Comparison of ENCODE assay signal across 13 cellular contexts in the genomic region with DNA sequence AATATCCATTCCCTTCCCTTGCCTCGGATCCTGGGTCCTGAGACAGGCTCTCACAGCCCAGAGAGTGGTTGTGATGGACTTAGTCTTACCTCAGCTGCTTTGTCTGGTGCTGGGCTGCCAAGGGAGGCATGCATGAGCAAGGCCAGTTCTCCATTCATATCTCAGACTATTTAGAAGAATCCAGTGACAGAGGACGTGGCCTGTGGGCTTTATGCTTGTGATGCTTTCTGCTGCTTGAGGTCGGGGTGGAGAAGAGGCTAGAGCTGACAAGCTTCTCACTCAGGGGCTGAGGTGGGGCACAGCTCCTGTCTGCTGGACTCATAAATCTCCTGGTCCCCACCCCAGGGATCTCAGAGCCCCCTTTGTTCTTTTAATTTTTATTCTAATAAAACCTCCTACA.
DNase-seq lines count a peak whose midpoint lies in the region; ATAC-seq, FAIRE-seq and TF ChIP-seq lines count a peak whose summit lies in the region.
"Had no signal": no experiment of that assay in that cellular context is flagged by ENCODE, and none has a peak within 500 bp of the region (broad histone marks: within the 10 kb centered on the region; RNA-seq: fewer than 3 reads in every experiment).

No MANE protein-coding gene starts in this region.

- H3K9me3 Mint-ChIP-seq in Caco-2 (ENCODE audit: unreplicated experiment), result no peaks in the 10 kb centered on the region
- H3K9me3 Mint-ChIP-seq: activated naive CD4-positive, alpha-beta T cell treated with anti-CD3 and anti-CD28 coated beads, Interleukin-2, amount 50 U/mL, for 24 hours had no signal

- BruUV-seq in Caco-2 (replicated peaks; lab: Mats Ljungman, UMichigan), result no TSS peak

- no peaks in the 10 kb centered on the region for H3K79me2 ChIP-seq in Karpas-422 (ENCODE audit: low read length)

- H3K4me3 ChIP-seq in Karpas-422 (ENCODE audit: low read length), result no peak overlapping the region
- no peak overlapping the region for H3K4me3 ChIP-seq in Caco-2 (ENCODE audit: low read depth, low read length)
- H3K4me3 ChIP-seq: heart right ventricle had no signal

- H3K4me1 ChIP-seq in Karpas-422 (ENCODE audit: low read length) (peaks cover 35% of the 10 kb centered on the region), Caco-2 (no peaks in the 10 kb centered on the region)

- no peak for TF ChIP-seq CTCF in Caco-2 (IDR thresholded peaks at IDR 0.05; ENCODE audit: insufficient read depth in 1 of 2, low read depth in 1 of 2, low read length in 1 of 2, severe bottlenecking in 1 of 2, unreplicated experiment in 1 of 2)

- no peak overlapping the region; the same call in 1 of the 2 replicates for H3K9ac ChIP-seq in Karpas-422 (ENCODE audit: low read length)

- H3K27me3 ChIP-seq in Karpas-422 (ENCODE audit: low read length) (no peaks in the 10 kb centered on the region), Caco-2 (replicated peaks; ENCODE audit: control insufficient read depth, insufficient read depth, low read length) (no peaks in the 10 kb centered on the region)
- H3K27me3 ChIP-seq: heart right ventricle had no signal

- H3K9me3 ChIP-seq in Karpas-422 (ENCODE audit: low read length) (no peaks in the 10 kb centered on the region), Caco-2 (no peaks in the 10 kb centered on the region)
- H3K9me3 ChIP-seq: heart right ventricle had no signal

- DNase-seq in GM12891 (ENCODE audit: insufficient read length, low spot score) (no peak), Karpas-422 (no peak), CD1c-positive myeloid dendritic cell (ENCODE audit: extremely low spot score) (no peak), DMS114 treated with DMSO at 0.1 percent for 48 hours (lab: John Stamatoyannopoulos, UW; ENCODE audit: unreplicated experiment) (no peak), Caco-2 (no peak)
- DNase-seq: heart right ventricle, left ventricle myocardium superior, NCI-H1092 treated with DMSO at 0.1 percent for 48 hours had no signal

- peak overlapping the region; percentile 2 for H3K4me2 ChIP-seq in Karpas-422 (ENCODE audit: low read depth, low read length, poor library complexity, severe bottlenecking)

- no peak overlapping the region for H3K27ac Mint-ChIP-seq in Caco-2 (ENCODE audit: unreplicated experiment)
- H3K27ac Mint-ChIP-seq: activated naive CD4-positive, alpha-beta T cell treated with anti-CD3 and anti-CD28 coated beads, Interleukin-2, amount 50 U/mL, for 24 hours had no signal

- TF ChIP-seq POLR2A in GM12891 (IDR thresholded peaks at IDR 0.05; ENCODE audit: low read depth, low read length), result no peak

- H3K36me3 ChIP-seq in Karpas-422 (ENCODE audit: insufficient read depth, low read length) (no peaks in the 10 kb centered on the region), Caco-2 (ENCODE audit: control insufficient read depth, insufficient read depth, low read length) (no peaks in the 10 kb centered on the region)
- H3K36me3 ChIP-seq: heart right ventricle had no signal

- H2AFZ ChIP-seq in Karpas-422 (ENCODE audit: low read length), result peak overlapping the region; percentile 95

- H3K27me3 Mint-ChIP-seq in Caco-2 (ENCODE audit: insufficient read depth, unreplicated experiment), result peaks cover 13% of the 10 kb centered on the region
- H3K27me3 Mint-ChIP-seq: activated naive CD4-positive, alpha-beta T cell treated with anti-CD3 and anti-CD28 coated beads, Interleukin-2, amount 50 U/mL, for 24 hours had no signal

- H4K20me1 ChIP-seq in Karpas-422 (ENCODE audit: insufficient read depth, low read depth, low read length), result no peaks in the 10 kb centered on the region

- intact Hi-C loops in Caco-2 (cut with micrococcal nuclease; ENCODE audit: unreplicated experiment), result no loop called here

- H3K27ac ChIP-seq in Karpas-422 (ENCODE audit: low read length), result peak overlapping the region; percentile 78
- H3K27ac ChIP-seq: heart right ventricle had no signal

- POLR2A ChIA-PET in Caco-2 (lab: Charles Lee), result no interaction called here

- no peak overlapping the region for H3K4me3 Mint-ChIP-seq in Caco-2 (ENCODE audit: unreplicated experiment)
- H3K4me3 Mint-ChIP-seq: activated naive CD4-positive, alpha-beta T cell treated with anti-CD3 and anti-CD28 coated beads, Interleukin-2, amount 50 U/mL, for 24 hours had no signal

- no peaks in the 10 kb centered on the region for H3K36me3 Mint-ChIP-seq in Caco-2 (ENCODE audit: insufficient read depth, unreplicated experiment)
- H3K36me3 Mint-ChIP-seq: activated naive CD4-positive, alpha-beta T cell treated with anti-CD3 and anti-CD28 coated beads, Interleukin-2, amount 50 U/mL, for 24 hours had no signal

- no peaks in the 10 kb centered on the region for H3K9me2 ChIP-seq in Karpas-422 (replicated peaks; ENCODE audit: insufficient read depth, low read length)

- no peaks in the 10 kb centered on the region for H3K4me1 Mint-ChIP-seq in Caco-2 (ENCODE audit: low read depth, unreplicated experiment)
- H3K4me1 Mint-ChIP-seq: activated naive CD4-positive, alpha-beta T cell treated with anti-CD3 and anti-CD28 coated beads, Interleukin-2, amount 50 U/mL, for 24 hours had no signal

- peak; percentile 78 for FAIRE-seq in GM12891 (lab: Jason Lieb, UNC)

- CTCF ChIA-PET in Caco-2 (lab: Charles Lee), result interaction anchor here (1.5 kb wide), 1 partner anchor 8 kb away, joined by 6 read pairs; no protein-coding TSS in a partner anchor

- peak; percentile 3 for ATAC-seq in GM19397 (IDR thresholded peaks at IDR 0.05; ENCODE audit: unreplicated experiment)
- ATAC-seq in HG02759 (IDR thresholded peaks at IDR 0.05; ENCODE audit: unreplicated experiment), result peak; percentile 7
- no peak for ATAC-seq in GM19035 (IDR thresholded peaks at IDR 0.05; ENCODE audit: unreplicated experiment)
- ATAC-seq: heart right ventricle, left ventricle myocardium superior, sciatic nerve had no signal

TF ChIP-seq in GM12891, 5 proteins besides CTCF, POLR2A, EP300 and RAD21:
- no peak for TF ChIP-seq TAF1 (IDR thresholded peaks at IDR 0.05; ENCODE audit: low read depth, low read length)
- TF ChIP-seq POLR2AphosphoS5 (IDR thresholded peaks at IDR 0.05; ENCODE audit: low read depth, low read length), result no peak
- TF ChIP-seq SPI1 (IDR thresholded peaks at IDR 0.05; ENCODE audit: low read depth, low read length), result no peak
- no peak for TF ChIP-seq PAX5 (IDR thresholded peaks at IDR 0.05; ENCODE audit: insufficient read depth, low read length, severe bottlenecking)
- no peak for TF ChIP-seq POU2F2 (IDR thresholded peaks at IDR 0.05; ENCODE audit: low read depth, low read length)
